8 cellular contexts compared by ENCODE assay signal in the genomic region with DNA sequence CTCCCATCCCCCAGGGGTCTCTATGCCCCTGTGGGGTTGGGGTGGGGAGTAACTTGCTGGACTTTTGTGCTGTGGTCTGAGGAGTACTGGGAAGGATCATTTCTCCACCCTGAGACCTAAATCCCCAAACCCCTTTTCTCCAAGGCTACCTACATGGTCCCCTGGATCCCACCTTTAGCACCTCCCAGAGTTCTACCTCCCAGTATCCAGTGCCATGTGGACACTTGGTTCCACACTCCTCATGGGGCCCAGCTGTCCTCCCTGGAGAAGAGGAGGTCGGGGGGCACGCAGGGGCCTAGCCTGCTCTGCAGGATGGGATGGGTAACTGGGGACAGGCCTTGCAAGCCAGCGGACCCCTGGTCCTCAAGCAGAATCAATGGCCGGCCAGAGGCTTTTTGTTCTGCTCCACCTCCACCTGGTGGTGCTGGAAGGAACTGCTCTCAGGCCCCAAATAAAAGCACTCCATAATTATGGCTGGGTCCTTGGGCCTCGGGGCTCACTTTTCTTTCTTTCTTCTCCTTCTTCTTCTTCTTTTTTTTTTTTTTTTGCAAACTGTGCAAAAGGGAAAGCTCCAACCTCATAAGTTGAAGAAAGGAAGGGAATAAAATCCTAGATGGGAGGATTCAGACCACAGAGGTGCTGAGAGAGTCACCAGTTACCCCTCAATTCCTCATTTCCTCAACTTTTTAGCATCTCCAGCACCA.
DNase-seq lines count a peak whose midpoint lies in the region; ATAC-seq, FAIRE-seq and TF ChIP-seq lines count a peak whose summit lies in the region.

No MANE protein-coding gene starts in this region.

- H3K4me3 ChIP-seq in RWPE2 (ENCODE audit: severe bottlenecking): no peak overlapping the region
- H3K4me3 ChIP-seq in pancreas: no peak overlapping the region
- H3K4me3 ChIP-seq in upper lobe of left lung: no peak overlapping the region

- no peaks in the 10 kb centered on the region for H3K27me3 ChIP-seq in RWPE2 (ENCODE audit: insufficient read depth, poor library complexity, severe bottlenecking)
- no peaks in the 10 kb centered on the region for H3K27me3 ChIP-seq in pancreas
- no peaks in the 10 kb centered on the region for H3K27me3 ChIP-seq in upper lobe of left lung

- no peak for FAIRE-seq in pancreas (lab: Jason Lieb, UNC)

- H3K36me3 ChIP-seq in RWPE2 (ENCODE audit: low read depth): no peaks in the 10 kb centered on the region
- no peaks in the 10 kb centered on the region for H3K36me3 ChIP-seq in pancreas
- H3K36me3 ChIP-seq in upper lobe of left lung: no peaks in the 10 kb centered on the region

- no peak for DNase-seq in RWPE2 (ENCODE audit: low spot score)
- peak; percentile 61 for DNase-seq in activated naive CD4-positive, alpha-beta T cell treated with Interleukin-2 at 50 U/mL for 16 hours
- DNase-seq in germinal center (ENCODE audit: low spot score): peak; percentile 74
- DNase-seq in pancreas: peak in 5 of 6 donors; percentile 27 to 82 (median 65)
- DNase-seq in upper lobe of left lung: peak; percentile 34 to 58

- ATAC-seq in HG02938 (IDR thresholded peaks at IDR 0.05; ENCODE audit: unreplicated experiment) (peak; percentile 58), RWPE2 (ENCODE audit: low read depth) (peak; percentile 57; the same call in 2 of the 3 replicates), pancreas (peak; percentile 78 to 92 (median 86)), upper lobe of left lung (ENCODE audit: low FRiP score in 2 of 2) (peak; percentile 58 to 78), GM19324 (IDR thresholded peaks at IDR 0.05; ENCODE audit: low FRiP score, unreplicated experiment) (no peak)

- H3K4me1 ChIP-seq in RWPE2 (ENCODE audit: insufficient read depth, poor library complexity, severe bottlenecking): peaks cover 8% of the 10 kb centered on the region
- H3K4me1 ChIP-seq in pancreas: no peaks in the 10 kb centered on the region
- H3K4me1 ChIP-seq in upper lobe of left lung: peaks cover 6 to 12% (median 10%) of the 10 kb centered on the region in 4 donors

- intact Hi-C loops in pancreas (cut with DNase I): loop anchor here in 1 of 3 donors (5.0 kb wide), 1 partner anchor 77 kb away; no protein-coding TSS in a partner anchor

- TF ChIP-seq CTCF in GM12801 (IDR thresholded peaks at IDR 0.05; ENCODE audit: extremely low read depth, insufficient read length) (peak; percentile 14), RWPE2 (IDR thresholded peaks at IDR 0.05; ENCODE audit: poor library complexity, severe bottlenecking) (peak; percentile 91), pancreas (IDR thresholded peaks at IDR 0.05) (peak; percentile 66 to 89 (median 88)), upper lobe of left lung (IDR thresholded peaks at IDR 0.05) (peak; percentile 72 to 89 (median 85))

- 26 to 38% methylated on average over 5 of the region's 5 CpGs for WGBS in pancreas, 2 donors
- 11 to 27% methylated on average over 4 to 5 of the region's 5 CpGs for WGBS in upper lobe of left lung, 2 donors

- no peak for TF ChIP-seq POLR2A in upper lobe of left lung (IDR thresholded peaks at IDR 0.05)

- TF ChIP-seq EP300 in upper lobe of left lung (IDR thresholded peaks at IDR 0.05): no peak

- no peak overlapping the region for H3K27ac ChIP-seq in RWPE2 (ENCODE audit: poor library complexity, severe bottlenecking)
- H3K27ac ChIP-seq in pancreas: no peak overlapping the region
- H3K27ac ChIP-seq in upper lobe of left lung: peak overlapping the region in 2 of 4 donors; percentile 53 to 58

- no peaks in the 10 kb centered on the region for H3K9me3 ChIP-seq in RWPE2 (ENCODE audit: severe bottlenecking)
- no peaks in the 10 kb centered on the region for H3K9me3 ChIP-seq in pancreas
- H3K9me3 ChIP-seq in upper lobe of left lung: no peaks in the 10 kb centered on the region

Comparison
In these comparisons a context has a peak if more than half of its experiments do, and no peak if none do; other contexts are left out.
1. CTCF ChIP-seq: peak in every context shown above with its lines; median percentile 91 in RWPE2; 88 in pancreas; 85 in upper lobe of left lung; 14 in GM12801.